14 cellular contexts compared by ENCODE assay signal in genomic region chr13:41985788-41986508, GRCh38. TPM values are rescaled to one million over a fixed set of nuclear protein-coding genes. Genes with fewer than 3 reads are reported as not detected.
DNase-seq lines count a peak whose midpoint lies in the region; ATAC-seq and TF ChIP-seq lines count a peak whose summit lies in the region.
"Had no signal": no experiment of that assay in that cellular context is flagged by ENCODE, and none has a peak within 500 bp of the region (broad histone marks: within the 10 kb centered on the region; RNA-seq: fewer than 3 reads in every experiment).

No MANE protein-coding gene starts in this region.

- TF ChIP-seq RAD21 in HCT116 (IDR thresholded peaks at IDR 0.05; ENCODE audit: low read depth): no peak

- no peaks in the 10 kb centered on the region for H3K79me2 ChIP-seq in HCT116 (ENCODE audit: insufficient read depth, low read length)
- no peaks in the 10 kb centered on the region for H3K79me2 ChIP-seq in MM.1S (ENCODE audit: low read length)

- intact Hi-C loops in HCT116 (cut with micrococcal nuclease): no loop called here

- H2AFZ ChIP-seq in HCT116 (ENCODE audit: low read depth, low read length, poor library complexity, severe bottlenecking) (no peak overlapping the region), MM.1S (ENCODE audit: low read length) (no peak overlapping the region)

- POLR2A ChIA-PET in HCT116 (lab: Charles Lee): no interaction called here

- H3K4me2 ChIP-seq in HCT116 (ENCODE audit: low read length): no peak overlapping the region
- no peak overlapping the region for H3K4me2 ChIP-seq in MM.1S (ENCODE audit: low read depth, low read length)

- RAD21 ChIA-PET in HCT116 (lab: Charles Lee; ENCODE audit: low non-redundant PET in 1 of 2, low total read pairs in 2 of 2, uncharacterized antibody in 2 of 2, unreplicated experiment in 2 of 2): no interaction called here

- BruUV-seq in HCT116 (replicated peaks; lab: Mats Ljungman, UMichigan): no TSS peak

- H3K27me3 ChIP-seq in HCT116 (ENCODE audit: insufficient read depth, low read length) (no peaks in the 10 kb centered on the region), MM.1S (replicated peaks; ENCODE audit: insufficient read depth, low read length) (no peaks in the 10 kb centered on the region)
- H3K27me3 ChIP-seq: stomach had no signal

- H3K36me3 ChIP-seq in HCT116 (ENCODE audit: control insufficient read depth in 1 of 2, insufficient read depth in 2 of 2, low read length in 2 of 2) (no peaks in the 10 kb centered on the region), MM.1S (replicated peaks; ENCODE audit: insufficient read depth, low read length) (no peaks in the 10 kb centered on the region)
- H3K36me3 ChIP-seq: stomach had no signal

- H3K9ac ChIP-seq in HCT116 (ENCODE audit: low read length): no peak overlapping the region
- no peak overlapping the region for H3K9ac ChIP-seq in MM.1S (ENCODE audit: low read length)

- H3K9me2 ChIP-seq in HCT116 (ENCODE audit: insufficient read depth) (no peaks in the 10 kb centered on the region; the same call in 1 of the 2 replicates), MM.1S (replicated peaks; ENCODE audit: insufficient read depth, low read length) (no peaks in the 10 kb centered on the region)

- ATAC-seq in HCT116: peak; percentile 63
- ATAC-seq: sciatic nerve had no signal

- H3K4me3 ChIP-seq in HCT116 (replicated peaks in 1 of 2; ENCODE audit: low read depth in 1 of 2, low read length in 2 of 2) (no peak overlapping the region), MM.1S (ENCODE audit: low read length) (no peak overlapping the region)
- H3K4me3 ChIP-seq: lung, stomach had no signal

- H3K9me3 ChIP-seq in HCT116 (ENCODE audit: control insufficient read depth in 1 of 2, insufficient read depth in 1 of 2, low read depth in 1 of 2, low read length in 2 of 2) (no peaks in the 10 kb centered on the region), MM.1S (replicated peaks; ENCODE audit: insufficient read depth, low read length) (no peaks in the 10 kb centered on the region)
- H3K9me3 ChIP-seq: stomach had no signal

- no peaks in the 10 kb centered on the region for H3F3A ChIP-seq in MM.1S (ENCODE audit: insufficient read depth, low read length)

- peak; percentile 17 for DNase-seq in AG20443 (ENCODE audit: low spot score)
- DNase-seq in HCT116 (ENCODE audit: low read depth, low spot score): no peak
- DNase-seq in SW480 (ENCODE audit: low spot score): peak; percentile 53
- peak; percentile 19 for DNase-seq in glomerular visceral epithelial cell (ENCODE audit: extremely low spot score)
- DNase-seq in MM.1S: no peak
- no peak for DNase-seq in NCI-H1092 treated with DMSO at 0.1 percent for 48 hours (lab: John Stamatoyannopoulos, UW)
- no peak for DNase-seq in germinal center (ENCODE audit: low spot score)
- DNase-seq: activated gamma-delta T cell; CD8-positive, alpha-beta memory T cell; central memory CD4-positive, alpha-beta T cell; NCI-H510A treated with DMSO at 0.1 percent for 48 hours; stomach had no signal

- peaks cover 0 to 7% of the 10 kb centered on the region in 2 experiments; a peak in 2 of 4 replicates for H3K4me1 ChIP-seq in HCT116 (ENCODE audit: control insufficient read depth in 1 of 2, insufficient read depth in 2 of 2, low read length in 2 of 2)
- no peaks in the 10 kb centered on the region for H3K4me1 ChIP-seq in MM.1S (ENCODE audit: low read length)
- H3K4me1 ChIP-seq: stomach had no signal

- TF ChIP-seq POLR2A in HCT116 (IDR thresholded peaks at IDR 0.05; ENCODE audit: borderline replicate concordance, extremely low read depth, insufficient read depth, insufficient read length): no peak

- TF ChIP-seq CTCF in HCT116 (IDR thresholded peaks at IDR 0.05 in 2 of 3, conservative IDR thresholded peaks at IDR 0.05 in 1 of 3; ENCODE audit: borderline replicate concordance in 1 of 3, insufficient read depth in 1 of 3, low read depth in 2 of 3, low read length in 2 of 3) (no peak), MM.1S (IDR thresholded peaks at IDR 0.05; ENCODE audit: low read length) (no peak)

- H4K20me1 ChIP-seq in HCT116 (ENCODE audit: insufficient read depth) (no peaks in the 10 kb centered on the region), MM.1S (ENCODE audit: insufficient read depth, low read length) (no peaks in the 10 kb centered on the region)

- CTCF ChIA-PET in HCT116 (lab: Charles Lee): no interaction called here

- no peak overlapping the region for H3K27ac ChIP-seq in HCT116 (ENCODE audit: low read depth, low read length)
- H3K27ac ChIP-seq in MM.1S (ENCODE audit: low read length): no peak overlapping the region
- H3K27ac ChIP-seq: stomach had no signal

TF ChIP-seq in HCT116, 20 proteins besides CTCF, POLR2A, EP300 and RAD21:
- TF ChIP-seq JUND (IDR thresholded peaks at IDR 0.05): no peak
- TF ChIP-seq FOSL1 (IDR thresholded peaks at IDR 0.05; ENCODE audit: low read depth): no peak
- TF ChIP-seq REST (IDR thresholded peaks at IDR 0.05; ENCODE audit: low read depth): no peak
- no peak for TF ChIP-seq ZNF274 (IDR thresholded peaks at IDR 0.05; ENCODE audit: low read depth, low read length)
- TF ChIP-seq SIN3A (IDR thresholded peaks at IDR 0.05; ENCODE audit: low read depth): no peak
- no peak for TF ChIP-seq YY1 (IDR thresholded peaks at IDR 0.05; ENCODE audit: extremely low read depth, insufficient replicate concordance, low read depth, low read length)
- no peak for TF ChIP-seq TCF7L2 (IDR thresholded peaks at IDR 0.05; ENCODE audit: borderline replicate concordance, extremely low read depth, insufficient read depth, insufficient read length)
- no peak for TF ChIP-seq POLR2AphosphoS5 (IDR thresholded peaks at IDR 0.05; ENCODE audit: low read depth, low read length)
- TF ChIP-seq SRF (IDR thresholded peaks at IDR 0.05; ENCODE audit: low read depth): no peak
- no peak for TF ChIP-seq EZH2 (IDR thresholded peaks at IDR 0.05)
- TF ChIP-seq ATF3 (IDR thresholded peaks at IDR 0.05): no peak
- TF ChIP-seq EGR1 (IDR thresholded peaks at IDR 0.05; ENCODE audit: low read depth): no peak
- no peak for TF ChIP-seq ZFX (IDR thresholded peaks at IDR 0.05)
- no peak for TF ChIP-seq ZBTB33 (IDR thresholded peaks at IDR 0.05; ENCODE audit: extremely low read depth, insufficient replicate concordance, low read length)
- no peak for TF ChIP-seq EZH2phosphoT487 (IDR thresholded peaks at IDR 0.05; ENCODE audit: borderline replicate concordance)
- TF ChIP-seq ELF1 (IDR thresholded peaks at IDR 0.05; ENCODE audit: borderline replicate concordance, low read depth): no peak
- no peak for TF ChIP-seq CEBPB (IDR thresholded peaks at IDR 0.05; ENCODE audit: low read depth)
- TF ChIP-seq MAX (IDR thresholded peaks at IDR 0.05): no peak

RNA-seq across cellular contexts. Expression of gene VWA8, which starts 25.0 kb away (rescaled TPM):
- 22.6 TPM for total RNA-seq in HCT116 (2021; ENCODE audit: unreplicated experiment)
- 4.7 and 7.0 TPM in 2 replicates for polyA plus RNA-seq in HCT116 (2012)

Comparison
In these comparisons a context has a peak if more than half of its experiments do, and no peak if none do; other contexts are left out.
1. DNase-seq: peak in AG20443 (single experiment), SW480 (single experiment) and glomerular visceral epithelial cell (single experiment); none in HCT116 (single experiment), MM.1S (single experiment), NCI-H1092 treated with DMSO at 0.1 percent for 48 hours (single experiment) and germinal center (single experiment).